ENCODE assay signal across 1 cellular context in the genomic region with DNA sequence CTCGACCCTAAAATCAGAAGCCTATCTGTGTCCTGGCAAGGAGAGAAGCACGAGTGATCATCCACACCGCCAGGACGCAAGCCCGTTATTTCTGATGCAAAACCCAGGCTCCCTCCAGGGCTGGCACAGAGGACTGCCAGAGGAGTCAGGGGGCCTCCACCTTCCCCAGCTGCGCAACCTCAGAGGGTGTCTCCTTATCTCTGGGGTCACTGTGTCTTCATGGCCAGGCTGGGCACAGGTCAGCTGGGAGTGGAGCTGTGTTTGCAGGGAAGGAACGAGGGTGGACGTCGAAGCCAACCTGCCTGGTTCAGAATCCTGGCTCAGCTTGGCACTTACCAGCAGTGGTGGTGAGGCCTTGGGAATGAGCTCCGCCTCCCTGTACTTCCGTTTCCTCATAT.
A peak's percentile ranks its signal among the peaks of the same experiment; 100 is the strongest.
TF ChIP-seq lines count a peak whose summit lies in the region.

No MANE protein-coding gene starts in this region.

TF ChIP-seq in liver, 16 proteins besides CTCF, POLR2A, EP300 and RAD21:
- peak in 1 of 2 donors; percentile 43 for TF ChIP-seq RXRA (IDR thresholded peaks at IDR 0.05)
- TF ChIP-seq, protein P1, sequence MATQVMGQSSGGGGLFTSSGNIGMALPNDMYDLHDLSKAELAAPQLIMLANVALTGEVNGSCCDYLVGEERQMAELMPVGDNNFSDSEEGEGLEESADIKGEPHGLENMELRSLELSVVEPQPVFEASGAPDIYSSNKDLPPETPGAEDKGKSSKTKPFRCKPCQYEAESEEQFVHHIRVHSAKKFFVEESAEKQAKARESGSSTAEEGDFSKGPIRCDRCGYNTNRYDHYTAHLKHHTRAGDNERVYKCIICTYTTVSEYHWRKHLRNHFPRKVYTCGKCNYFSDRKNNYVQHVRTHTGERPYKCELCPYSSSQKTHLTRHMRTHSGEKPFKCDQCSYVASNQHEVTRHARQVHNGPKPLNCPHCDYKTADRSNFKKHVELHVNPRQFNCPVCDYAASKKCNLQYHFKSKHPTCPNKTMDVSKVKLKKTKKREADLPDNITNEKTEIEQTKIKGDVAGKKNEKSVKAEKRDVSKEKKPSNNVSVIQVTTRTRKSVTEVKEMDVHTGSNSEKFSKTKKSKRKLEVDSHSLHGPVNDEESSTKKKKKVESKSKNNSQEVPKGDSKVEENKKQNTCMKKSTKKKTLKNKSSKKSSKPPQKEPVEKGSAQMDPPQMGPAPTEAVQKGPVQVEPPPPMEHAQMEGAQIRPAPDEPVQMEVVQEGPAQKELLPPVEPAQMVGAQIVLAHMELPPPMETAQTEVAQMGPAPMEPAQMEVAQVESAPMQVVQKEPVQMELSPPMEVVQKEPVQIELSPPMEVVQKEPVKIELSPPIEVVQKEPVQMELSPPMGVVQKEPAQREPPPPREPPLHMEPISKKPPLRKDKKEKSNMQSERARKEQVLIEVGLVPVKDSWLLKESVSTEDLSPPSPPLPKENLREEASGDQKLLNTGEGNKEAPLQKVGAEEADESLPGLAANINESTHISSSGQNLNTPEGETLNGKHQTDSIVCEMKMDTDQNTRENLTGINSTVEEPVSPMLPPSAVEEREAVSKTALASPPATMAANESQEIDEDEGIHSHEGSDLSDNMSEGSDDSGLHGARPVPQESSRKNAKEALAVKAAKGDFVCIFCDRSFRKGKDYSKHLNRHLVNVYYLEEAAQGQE (IDR thresholded peaks at IDR 0.05): no peak
